In genomic region chr19:31290926-31291590, GRCh38 we compare ENCODE assay signal across 20 cellular contexts. TPM values are rescaled to one million over a fixed set of nuclear protein-coding genes. Genes with fewer than 3 reads are reported as not detected.
"Had no signal": no experiment of that assay in that cellular context is flagged by ENCODE, and none has a peak within 500 bp of the region (broad histone marks: within the 10 kb centered on the region; RNA-seq: fewer than 3 reads in every experiment).

No MANE protein-coding gene starts in this region.

- H3K9me3 ChIP-seq: ovary, stomach, transverse colon, vagina had no signal

- DNase-seq: activated CD4-positive, alpha-beta T cell treated with anti-CD3 and anti-CD28 coated beads, Interleukin-2, amount 10 ng/mL, durations not matched to agents 24 days and 14 days; activated CD8-positive, alpha-beta memory T cell treated with anti-CD3 and anti-CD28 coated beads, Interleukin-2, amount 10 ng/mL, durations not matched to agents 7 days and 5 days; activated CD8-positive, alpha-beta T cell treated with anti-CD3 and anti-CD28 coated beads for 36 hours; activated gamma-delta T cell; central memory CD4-positive, alpha-beta T cell; effector memory CD4-positive, alpha-beta T cell; islet precursor cell; left cardiac atrium; mesenchymal stem cell; naive thymus-derived CD8-positive, alpha-beta T cell; ovary; right cardiac atrium; stomach; transverse colon had no signal

- ATAC-seq: activated CD4-positive, CD25-positive, alpha-beta regulatory T cell treated with anti-CD3 and anti-CD28 coated beads, Interleukin-2, amount 50 U/mL, for 24 hours; activated CD8-positive, alpha-beta memory T cell treated with anti-CD3 and anti-CD28 coated beads, Interleukin-2, amount 10 ng/mL, durations not matched to agents 7 days and 5 days; activated CD8-positive, alpha-beta T cell treated with anti-CD3 and anti-CD28 coated beads for 36 hours; esophagus mucosa; naive thymus-derived CD8-positive, alpha-beta T cell; stimulated activated memory B cell treated with anti-CD40 and anti-IgM and Interleukin-4, amounts not matched to agents 10 μg/mL and 1 μg/mL and 100 μg/mL, for 72 hours had no signal

- H3K36me3 ChIP-seq: ovary, stomach, transverse colon, vagina had no signal

- H3K27me3 ChIP-seq: ovary, stomach, transverse colon, vagina had no signal

- H3K27ac ChIP-seq: ovary, skin epidermis, stomach, transverse colon, vagina, VCaP had no signal

- H3K4me3 ChIP-seq: ovary, skin epidermis, stomach, transverse colon, vagina had no signal

RNA-seq across cellular contexts. Expression of gene TSHZ3, which starts 58.2 kb away (rescaled TPM):
- total RNA-seq: naive thymus-derived CD8-positive, alpha-beta T cell had no signal
